Comparison of ENCODE assay signal across 8 cellular contexts in genomic region chr2:1546023-1546591, GRCh38.
DNase-seq lines count a peak whose midpoint lies in the region; ATAC-seq and TF ChIP-seq lines count a peak whose summit lies in the region.

No MANE protein-coding gene starts in this region.

- H3K27ac Mint-ChIP-seq in T-helper 17 cell (peak overlapping the region; percentile 29), nephron progenitor cell (no peak overlapping the region)

- TF ChIP-seq CTCF in nephron progenitor cell (IDR thresholded peaks at IDR 0.05) = peak; percentile 92

- ATAC-seq in T-helper 17 cell = peak; percentile 46
- ATAC-seq in HG03139 (IDR thresholded peaks at IDR 0.05; ENCODE audit: unreplicated experiment) = no peak
- ATAC-seq in HG03565 (IDR thresholded peaks at IDR 0.05; ENCODE audit: unreplicated experiment) = no peak

- H3K4me3 Mint-ChIP-seq in T-helper 17 cell = no peak overlapping the region
- no peak overlapping the region for H3K4me3 Mint-ChIP-seq in nephron progenitor cell

- no peaks in the 10 kb centered on the region for H3K9me3 Mint-ChIP-seq in nephron progenitor cell

- DNase-seq in NCI-H446 (lab: John Stamatoyannopoulos, UW) (peak; percentile 31 to 56), NCI-H446 treated with DMSO at 0.1 percent for 48 hours (lab: John Stamatoyannopoulos, UW) (no peak), M059J (ENCODE audit: low read depth) (peak; percentile 49), T-helper 17 cell (no peak), epidermal melanocyte (ENCODE audit: insufficient read length, low spot score) (peak; percentile 74), nephron progenitor cell (peak; percentile 73)

- no peaks in the 10 kb centered on the region for H3K9me3 ChIP-seq in T-helper 17 cell (ENCODE audit: control insufficient read depth, low read length, poor library complexity, severe bottlenecking)

- H3K4me1 Mint-ChIP-seq in T-helper 17 cell (peaks cover 25% of the 10 kb centered on the region), nephron progenitor cell (peaks cover 47% of the 10 kb centered on the region)

- H3K27me3 Mint-ChIP-seq in T-helper 17 cell (no peaks in the 10 kb centered on the region), nephron progenitor cell (ENCODE audit: low read depth, poor library complexity) (peaks cover 15% of the 10 kb centered on the region)

- H3K36me3 Mint-ChIP-seq in T-helper 17 cell (ENCODE audit: low read depth) = peaks cover 2% of the 10 kb centered on the region
- H3K36me3 Mint-ChIP-seq in nephron progenitor cell (ENCODE audit: low read depth) = no peaks in the 10 kb centered on the region

Comparison
In these comparisons a context has a peak if more than half of its experiments do, and no peak if none do; other contexts are left out.
1. DNase-seq: peak in NCI-H446 (2 of 2), M059J (single experiment), epidermal melanocyte (single experiment) and nephron progenitor cell (single experiment); none in NCI-H446 treated with DMSO at 0.1 percent for 48 hours (single experiment) and T-helper 17 cell (0 of 3).